Comparison of ENCODE assay signal across 20 cellular contexts in genomic region chr12:116046039-116046438, GRCh38.
"Had no signal": no experiment of that assay in that cellular context is flagged by ENCODE, and none has a peak within 500 bp of the region (broad histone marks: within the 10 kb centered on the region; RNA-seq: fewer than 3 reads in every experiment).

No MANE protein-coding gene starts in this region.

- FAIRE-seq: HTR-8/SVneo, RCC 7860 had no signal

- H3K9me3 ChIP-seq: SK-N-SH had no signal

- DNase-seq: NCI-H1092, NCI-H1105 treated with DMSO at 0.1 percent for 48 hours, NCI-H1417 treated with DMSO at 0.1 percent for 48 hours, NCI-H146, NCI-H1694 treated with DMSO at 0.1 percent for 48 hours, NCI-H1930, NCI-H2081, NCI-H2107, NCI-H2227 treated with DMSO at 0.1 percent for 48 hours, NCI-H524, NCI-H526 treated with DMSO at 0.1 percent for 48 hours, NCI-H748 treated with DMSO at 0.1 percent for 48 hours, RPMI8226, SHP77, SK-N-SH, SW 1271, T-cell had no signal

- H3K9me2 ChIP-seq: SK-N-SH had no signal

- H3K9ac ChIP-seq: SK-N-SH had no signal

- H3K27ac ChIP-seq: HL-60 had no signal

- ATAC-seq: T-cell had no signal

- H3K4me2 ChIP-seq: SK-N-SH had no signal
